Comparison of ENCODE assay signal across 4 cellular contexts in the genomic region with DNA sequence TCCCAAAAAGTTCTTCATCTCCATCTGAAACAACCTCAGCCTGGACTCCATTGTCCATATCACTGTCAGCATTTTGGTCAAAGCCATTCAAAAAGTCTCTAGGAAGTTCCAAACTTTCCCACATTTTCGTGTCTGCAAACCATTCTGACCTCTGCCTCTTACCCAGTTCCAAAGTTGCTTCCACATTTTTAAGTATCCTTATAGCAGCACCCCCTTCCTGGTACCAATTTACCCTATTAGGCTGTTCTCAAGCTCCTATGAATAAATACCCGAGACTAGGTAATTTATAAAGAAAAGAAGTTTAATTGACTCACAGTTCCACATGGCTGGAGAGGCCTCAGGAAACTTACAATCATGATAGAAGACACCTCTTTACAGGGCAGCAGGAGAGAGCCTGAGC. TPM values are rescaled to one million over a fixed set of nuclear protein-coding genes. Genes with fewer than 3 reads are reported as not detected.
A peak's percentile ranks its signal among the peaks of the same experiment; 100 is the strongest.
DNase-seq lines count a peak whose midpoint lies in the region; ATAC-seq, FAIRE-seq and TF ChIP-seq lines count a peak whose summit lies in the region.
"Not testable (repeated sequence)": the region's sequence is repeated elsewhere in the genome, so short reads cannot be mapped to it uniquely, and the experiment has no call there.

No MANE protein-coding gene starts in this region.

- peaks cover 23% of the 10 kb centered on the region for H3K36me3 Mint-ChIP-seq in endodermal cell (ENCODE audit: low read depth)

- H3K4me3 Mint-ChIP-seq in endodermal cell = not testable (repeated sequence)

- H3K4me3 ChIP-seq in HEK293 (ENCODE audit: low read depth, low read length); K562: not testable (repeated sequence)
- H3K4me3 ChIP-seq in endodermal cell (ENCODE audit: low read length) = peak overlapping the region; percentile 14

- H3K4me1 ChIP-seq in HEK293 (ENCODE audit: control insufficient read depth, insufficient read depth, low read length); K562 (replicated peaks in 1 of 2; ENCODE audit: control insufficient read depth in 2 of 2, insufficient read depth in 2 of 2, low read length in 2 of 2); endodermal cell (ENCODE audit: control insufficient read depth, insufficient read depth, low read length): not testable (repeated sequence)

- H3K9me1 ChIP-seq in K562 (ENCODE audit: control insufficient read depth, insufficient read depth, low read length) = not testable (repeated sequence)

- not testable (repeated sequence) for H3K27me3 ChIP-seq in K562 (ENCODE audit: control insufficient read depth in 2 of 2, insufficient read depth in 2 of 2, low read length in 2 of 2); endodermal cell (ENCODE audit: control insufficient read depth, insufficient read depth, low read length, poor library complexity, severe bottlenecking)

- CTCF ChIA-PET in HEK293 (lab: Yijun Ruan, JAX); K562 (lab: Yijun Ruan, JAX; ENCODE audit: low intra/inter-chr PET ratio): not testable (repeated sequence)

- not testable (repeated sequence) for H3K27ac ChIP-seq in HEK293 (ENCODE audit: extremely low read depth, low read depth, low read length); K562 (ENCODE audit: extremely low read depth, low read depth, low read length); endodermal cell (ENCODE audit: low read depth, low read length)

- in situ Hi-C loops in K562 (cut with MboI) = not testable (repeated sequence)

- WGBS in K562 (ENCODE audit: insufficient coverage, low coverage, missing lambda C conversion rate) = 2% methylated on average over 2 of the region's 2 CpGs
- 73 to 85% methylated on average over 1 to 2 of the region's 2 CpGs for WGBS in endodermal cell (ENCODE audit: insufficient coverage in 1 of 2, insufficient read length in 1 of 2), 2 experiments

- intact Hi-C loops in K562 (cut with micrococcal nuclease) = not testable (repeated sequence)

- not testable (repeated sequence) for H3K9me3 ChIP-seq in HEK293 (ENCODE audit: control insufficient read depth, insufficient read depth, low read depth, low read length)
- H3K9me3 ChIP-seq in K562 (replicated peaks; ENCODE audit: control insufficient read depth, insufficient read depth, low read depth, low read length) (peaks cover 23% of the 10 kb centered on the region), endodermal cell (ENCODE audit: control insufficient read depth, low read length) (peaks cover 95% of the 10 kb centered on the region)

- DNase-seq in NCI-H146 treated with DMSO at 0.1 percent for 48 hours (lab: John Stamatoyannopoulos, UW; ENCODE audit: unreplicated experiment) = peak; percentile 0
- DNase-seq in K562 (ENCODE audit: extremely low read depth in 1 of 4, low spot score in 3 of 4); endodermal cell: not testable (repeated sequence)

- not testable (repeated sequence) for H3K4me1 Mint-ChIP-seq in endodermal cell

- FAIRE-seq in K562 (lab: Jason Lieb, UNC) = not testable (repeated sequence)

- not testable (repeated sequence) for TF ChIP-seq CTCF in HEK293 (tag by site-specific recombination; IDR thresholded peaks at IDR 0.05); K562 (IDR thresholded peaks at IDR 0.05 in 2 of 3, conservative IDR thresholded peaks at IDR 0.05 in 1 of 3; ENCODE audit: insufficient read depth in 2 of 3, low read depth in 1 of 3, low read length in 3 of 3); endodermal cell (conservative IDR thresholded peaks at IDR 0.05)

- not testable (repeated sequence) for ATAC-seq in K562

- not testable (repeated sequence) for H3K36me3 ChIP-seq in HEK293 (ENCODE audit: control insufficient read depth in 2 of 2, insufficient read depth in 1 of 2, low read length in 2 of 2); K562 (ENCODE audit: control insufficient read depth, insufficient read depth, low read length); endodermal cell (ENCODE audit: control insufficient read depth, insufficient read depth, low read length)

- not testable (repeated sequence) for H3K79me2 ChIP-seq in K562 (ENCODE audit: control insufficient read depth, insufficient read depth, low read length)

- H4K20me1 ChIP-seq in K562 (replicated peaks; ENCODE audit: control insufficient read depth, insufficient read depth, low read length) = not testable (repeated sequence)

- POLR2A ChIA-PET in HEK293 (lab: Yijun Ruan, JAX); K562 (lab: Yijun Ruan, JAX): not testable (repeated sequence)

- not testable (repeated sequence) for H3K27ac Mint-ChIP-seq in endodermal cell

- not testable (repeated sequence) for H2AFZ ChIP-seq in K562 (ENCODE audit: low read depth, low read length)

- H3K9me3 Mint-ChIP-seq in endodermal cell = peaks cover 97% of the 10 kb centered on the region

- not testable (repeated sequence) for TF ChIP-seq EP300 in K562 (IDR thresholded peaks at IDR 0.05; ENCODE audit: low read length)

- H3K4me2 ChIP-seq in K562 (ENCODE audit: insufficient read depth, low read length) = not testable (repeated sequence)

- BruUV-seq in K562 (replicated peaks; lab: Mats Ljungman, UMichigan) = not testable (repeated sequence)

- not testable (repeated sequence) for TF ChIP-seq POLR2A in K562 (conservative IDR thresholded peaks at IDR 0.05)

- H3K27me3 Mint-ChIP-seq in endodermal cell (ENCODE audit: insufficient read depth) = peaks cover 16% of the 10 kb centered on the region

- not testable (repeated sequence) for H3K9ac ChIP-seq in K562 (ENCODE audit: insufficient read depth in 1 of 2, low read depth in 2 of 2, low read length in 2 of 2); endodermal cell (ENCODE audit: extremely low read depth, low read length, poor library complexity, severe bottlenecking)

- not testable (repeated sequence) for TF ChIP-seq RAD21 in K562 (CRISPR knock-in tag; conservative IDR thresholded peaks at IDR 0.05 in 1 of 2, IDR thresholded peaks at IDR 0.05 in 1 of 2)

TF ChIP-seq in HEK293, 187 proteins besides CTCF, POLR2A, EP300 and RAD21:
- 0 out of 2 replicates have a peak, but pooled peaks have one; percentile 29 for TF ChIP-seq ZNF707 (tag by site-specific recombination; IDR thresholded peaks at IDR 0.05)

TF ChIP-seq in K562, 482 proteins besides CTCF, POLR2A, EP300 and RAD21:
- peak; percentile 91 for TF ChIP-seq ZNF707 (CRISPR knock-in tag; conservative IDR thresholded peaks at IDR 0.05)

RNA-seq across cellular contexts. Expression of gene ACVR2B, which starts 20.0 kb away (rescaled TPM):
- 35.2 and 42.4 TPM in 2 replicates for total RNA-seq in K562 (2011; cell fraction: chromatin; rRNA removed; ENCODE audit: low replicate concordance)
- 25.3 and 32.5 TPM in 2 replicates for total RNA-seq in K562 (2011; cell fraction: nucleolus; rRNA removed)
- total RNA-seq in K562 (2011; cell fraction: nucleoplasm; rRNA removed) = 37.7 and 52.2 TPM in 2 replicates
- total RNA-seq in K562 (2014; rRNA removed) (10.8 and 11.8 TPM in 2 replicates), K562 (2014; rRNA removed; fragmentation: Illumina TruSeq; extraction: Trizol) (13.9 and 15.0 TPM in 2 replicates), K562 (2015; rRNA removed; fragmentation: Illumina TruSeq; extraction: Trizol) (7.4 and 7.7 TPM in 2 replicates), K562 (2021) (20.5 and 23.7 TPM in 2 replicates), endodermal cell (100 to 1,000 TPM; 108 to 112 TPM)
- polyA plus RNA-seq in K562 (2011; rRNA removed) (7.1 and 8.8 TPM in 2 replicates), K562 (2014; fragmentation: Illumina TruSeq; extraction: Trizol) (5.9 and 6.2 TPM in 2 replicates), K562 (2014; fragmentation: Nextera tagmentation; extraction: Ambion mirVana) (1 to 10 TPM; 1.8 to 2.6 TPM), K562 (2014; rRNA removed) (5.5 and 5.8 TPM in 2 replicates)
- 6.7 TPM in 2 replicates for polyA plus RNA-seq in K562 (2011; cell fraction: cytosol; rRNA removed)
- 11.9 and 12.2 TPM in 2 replicates for polyA plus RNA-seq in K562 (2011; cell fraction: nucleus; rRNA removed)
- polyA plus RNA-seq in K562 (2012) = 4.2 and 7.7 TPM in 2 replicates
- 31.8 and 35.4 TPM in 2 replicates for polyA minus RNA-seq in K562 (2011; rRNA and poly(A)+ RNA removed)
- 23.3 and 29.4 TPM in 2 replicates for polyA minus RNA-seq in K562 (2011; cell fraction: cytosol; rRNA and poly(A)+ RNA removed)
- 13.9 and 18.7 TPM in 2 replicates for polyA minus RNA-seq in K562 (2011; cell fraction: nucleus; rRNA and poly(A)+ RNA removed)
- polyA plus RNA-seq in endodermal cell (2013, experiment 1 of 2) = 41.1 TPM
- polyA plus RNA-seq in endodermal cell (2013, experiment 2 of 2) = 43.0 TPM
